Comparison of ENCODE assay signal across 8 cellular contexts in genomic region chr20:64063389-64064144, GRCh38. TPM values are rescaled to one million over a fixed set of nuclear protein-coding genes. Genes with fewer than 3 reads are reported as not detected.
DNase-seq lines count a peak whose midpoint lies in the region; ATAC-seq, FAIRE-seq and TF ChIP-seq lines count a peak whose summit lies in the region.

No MANE protein-coding gene starts in this region.

- peak overlapping the region; percentile 90 for H3K4me3 ChIP-seq in PC-9
- H3K4me3 ChIP-seq in dorsolateral prefrontal cortex = peak overlapping the region; percentile 61 to 99 (median 94)

- CTCF ChIA-PET in PC-9 (lab: Charles Lee) = interaction anchor here (1.0 kb wide), 1 partner anchor 83 kb away, joined by 3 read pairs; the partner anchor contains the start of gene PRPF6

- H3K9me3 Mint-ChIP-seq in naive B cell = no peaks in the 10 kb centered on the region

- no peaks in the 10 kb centered on the region for H3K9me3 ChIP-seq in PC-9 (ENCODE audit: insufficient read depth, low read depth)

- H2AFZ ChIP-seq in PC-9 = peak overlapping the region; percentile 85

- H3K27ac ChIP-seq in PC-9 (peak overlapping the region; percentile 61), dorsolateral prefrontal cortex (peak overlapping the region in 53 of 59 donors; percentile 4 to 95 (median 83))

- H3K4me1 ChIP-seq in PC-9 (replicated peaks; ENCODE audit: insufficient read depth) = peaks cover 47% of the 10 kb centered on the region

- TF ChIP-seq POLR2A in GM12891 (IDR thresholded peaks at IDR 0.05; ENCODE audit: low read depth, low read length) = no peak

- H3K79me2 ChIP-seq in PC-9 (ENCODE audit: low read depth) = peaks cover 19% of the 10 kb centered on the region

- peak; percentile 23 for FAIRE-seq in GM12891 (lab: Jason Lieb, UNC)

- H3K27me3 ChIP-seq in PC-9 (ENCODE audit: insufficient read depth, low read depth) (no peaks in the 10 kb centered on the region), dorsolateral prefrontal cortex (no peaks in the 10 kb centered on the region)

- peak overlapping the region; percentile 79 to 94 (median 90) for H3K4me3 Mint-ChIP-seq in naive B cell

- peak overlapping the region in 5 of 6 donors; percentile 74 to 89 (median 81) for H3K27ac Mint-ChIP-seq in naive B cell

- no peak for DNase-seq in GM12891 (ENCODE audit: insufficient read length, low spot score)
- DNase-seq in PC-9 = no peak
- peak in 6 of 10 donors; percentile 51 to 77 (median 58) for DNase-seq in dorsolateral prefrontal cortex
- DNase-seq in naive B cell = no peak
- DNase-seq in Ammon's horn (ENCODE audit: low spot score) = no peak
- DNase-seq in NCI-H1105 (lab: John Stamatoyannopoulos, UW) = no peak

- H3K27me3 Mint-ChIP-seq in naive B cell = no peaks in the 10 kb centered on the region

- H3K36me3 ChIP-seq in PC-9 (ENCODE audit: low read depth) = no peaks in the 10 kb centered on the region

- peaks cover 37 to 45% (median 41%) of the 10 kb centered on the region in 3 donors for H3K4me1 Mint-ChIP-seq in naive B cell

- H3F3A ChIP-seq in PC-9 (ENCODE audit: insufficient read depth, low read depth) = peaks cover 31% of the 10 kb centered on the region; the same call in 1 of the 2 replicates

- POLR2A ChIA-PET in PC-9 (lab: Charles Lee; ENCODE audit: unreplicated experiment) = interaction anchor here (0.6 to 1.0 kb wide), 8 partner anchors 9 to 791 kb away, joined by 3 to 18 read pairs (median 4); partner anchors contain the start of genes ARFGAP1, HELZ2 and PRPF6

- TF ChIP-seq CTCF in PC-9 (conservative IDR thresholded peaks at IDR 0.05) (no peak), dorsolateral prefrontal cortex (IDR thresholded peaks at IDR 0.05 in 54 of 56, conservative IDR thresholded peaks at IDR 0.05 in 2 of 56; ENCODE audit: low read depth in 1 of 56, partially characterized antibody in 56 of 56) (no peak)

- intact Hi-C loops in PC-9 (cut with micrococcal nuclease; ENCODE audit: unreplicated experiment) (loop anchor here (1.0 to 10.0 kb wide), 5 partner anchors 15 to 199 kb away; partner anchors contain the start of genes ABHD16B, PRPF6, RGS19 and TPD52L2), dorsolateral prefrontal cortex (cut with DNase I) (loop anchor here (1.0 to 10.0 kb wide), 6 partner anchors 81 to 356 kb away; partner anchors contain the start of genes ARFRP1 (in 1 of the 2), DNAJC5 (in 1 of the 2), PRPF6 (in 1 of the 2) and SAMD10 (in 1 of the 2))

- BruUV-seq in PC-9 (replicated peaks; lab: Mats Ljungman, UMichigan) = no TSS peak

- H3K9me2 ChIP-seq in PC-9 (ENCODE audit: insufficient read depth) = no peaks in the 10 kb centered on the region

- peaks cover 5% of the 10 kb centered on the region for H4K20me1 ChIP-seq in PC-9 (ENCODE audit: insufficient read depth)

- H3K36me3 Mint-ChIP-seq in naive B cell = no peaks in the 10 kb centered on the region

- ATAC-seq in naive B cell (ENCODE audit: low read depth in 2 of 2) = no peak
- no peak for ATAC-seq in GM21529 (IDR thresholded peaks at IDR 0.05; ENCODE audit: unreplicated experiment)
- ATAC-seq in HG03135 (IDR thresholded peaks at IDR 0.05; ENCODE audit: unreplicated experiment) = no peak

- H3K4me2 ChIP-seq in PC-9 = peak overlapping the region; percentile 96

TF ChIP-seq in GM12891, 5 proteins besides CTCF, POLR2A, EP300 and RAD21:
- TF ChIP-seq POU2F2 (IDR thresholded peaks at IDR 0.05; ENCODE audit: low read depth, low read length) (no peak), SPI1 (IDR thresholded peaks at IDR 0.05; ENCODE audit: low read depth, low read length) (no peak), PAX5 (IDR thresholded peaks at IDR 0.05; ENCODE audit: insufficient read depth, low read length, severe bottlenecking) (no peak), POLR2AphosphoS5 (IDR thresholded peaks at IDR 0.05; ENCODE audit: low read depth, low read length) (no peak), TAF1 (IDR thresholded peaks at IDR 0.05; ENCODE audit: low read depth, low read length) (no peak)
TF ChIP-seq in GM12891: peak in this region for 0.

RNA-seq across cellular contexts. Expression of gene TCEA2, which starts 0.6 kb away (rescaled TPM):
- polyA plus RNA-seq in GM12891 (2012; ENCODE audit: low read depth, missing spikeins) = 34.5 TPM
- total RNA-seq in PC-9 (2021) (100 and 156 TPM in 2 replicates), dorsolateral prefrontal cortex (100 to 1,000 TPM; 105 to 197 (median 137) TPM)
- 10 to 100 TPM; 30.2 to 51.5 (median 41.4) TPM for polyA plus RNA-seq in naive B cell (ENCODE audit: low read depth in 6 of 6)

RNA-seq across cellular contexts. Expression of gene SOX18, which starts 14.1 kb away (rescaled TPM):
- polyA plus RNA-seq in GM12891 (2012; ENCODE audit: low read depth, missing spikeins) = 0.13 TPM
- total RNA-seq in PC-9 (2021) (0.83 TPM in 1 of 2 replicates, not detected in the other), dorsolateral prefrontal cortex (10 to 100 TPM in 46 of 120 experiments, 1 to 10 TPM in 74; 2.1 to 27.7 (median 9.1) TPM)
- not detected for polyA plus RNA-seq in naive B cell (ENCODE audit: low read depth in 6 of 6)

RNA-seq across cellular contexts. Expression of gene RGS19, which starts 15.8 kb away (rescaled TPM):
- 27.9 TPM for polyA plus RNA-seq in GM12891 (2012; ENCODE audit: low read depth, missing spikeins)
- total RNA-seq in PC-9 (2021) = 33.3 and 39.2 TPM in 2 replicates
- 10 to 100 TPM in 47 of 120 experiments, 1 to 10 TPM in 73; 3.4 to 22.4 (median 9.0) TPM for total RNA-seq in dorsolateral prefrontal cortex
- 100 to 1,000 TPM; 112 to 170 (median 132) TPM for polyA plus RNA-seq in naive B cell (ENCODE audit: low read depth in 6 of 6)

RNA-seq across cellular contexts. Expression of gene OPRL1, which starts 16.3 kb away (rescaled TPM):
- polyA plus RNA-seq in GM12891 (2012; ENCODE audit: low read depth, missing spikeins) = 0.68 TPM
- total RNA-seq in PC-9 (2021) = 1.5 and 2.7 TPM in 2 replicates
- total RNA-seq in dorsolateral prefrontal cortex = 10 to 100 TPM in 118 of 120 experiments, 1 to 10 TPM in 2; 6.8 to 31.5 (median 21.2) TPM
- polyA plus RNA-seq in naive B cell (ENCODE audit: low read depth in 6 of 6) = 1 to 10 TPM in 5 of 6 donors, under 1 TPM in 1; 0.91 to 3.4 (median 2.3) TPM

RNA-seq across cellular contexts. Expression of gene LKAAEAR1, which starts 20.6 kb away (rescaled TPM):
- not detected for polyA plus RNA-seq in GM12891 (2012; ENCODE audit: low read depth, missing spikeins)
- total RNA-seq in PC-9 (2021) (not detected in 2 replicates), dorsolateral prefrontal cortex (1 to 10 TPM; 1.3 to 8.3 (median 3.5) TPM)
- polyA plus RNA-seq in naive B cell (ENCODE audit: low read depth in 6 of 6) = under 1 TPM in 1 of 6 donors, not detected in 5; 0.47 TPM

Comparison
In these comparisons a context has a peak if more than half of its experiments do, and no peak if none do; other contexts are left out.
1. DNase-seq: peak in dorsolateral prefrontal cortex (6 of 10); none in GM12891 (single experiment), PC-9 (0 of 2), naive B cell (single experiment), Ammon's horn (single experiment) and NCI-H1105 (single experiment).